Comparison of ENCODE assay signal across 8 cellular contexts in the genomic region with DNA sequence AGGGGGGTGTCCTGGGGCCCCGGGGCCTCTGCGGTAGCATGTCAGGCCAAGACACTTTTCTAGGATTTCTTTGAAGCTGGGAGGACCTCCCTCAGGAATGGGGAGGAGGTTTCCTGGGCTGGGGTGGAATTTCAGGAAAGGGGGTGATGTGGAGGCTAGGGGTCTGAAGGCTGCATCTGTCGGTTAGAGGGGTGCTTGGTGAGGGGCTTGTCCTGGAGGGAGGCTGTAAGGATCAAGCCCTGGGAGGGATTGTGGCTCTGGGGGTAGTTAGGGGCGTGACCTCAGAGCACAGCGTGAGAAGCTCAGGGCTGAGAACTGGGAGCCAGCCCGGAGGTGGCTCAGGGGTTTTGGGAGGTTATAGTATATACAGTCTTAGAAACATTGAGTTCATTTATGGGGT. TPM values are rescaled to one million over a fixed set of nuclear protein-coding genes. Genes with fewer than 3 reads are reported as not detected.
A peak's percentile ranks its signal among the peaks of the same experiment; 100 is the strongest.
DNase-seq lines count a peak whose midpoint lies in the region; ATAC-seq lines count a peak whose summit lies in the region.

No MANE protein-coding gene starts in this region.

- no peak for DNase-seq in T-helper 2 cell treated with Interferon-gamma antibody and Interleukin-4, amounts not matched to agents 5 μg/mL and 100 μg/mL, for 36 hours (ENCODE audit: low spot score)
- DNase-seq in T-helper 2 cell (no peak), DMS79 (lab: John Stamatoyannopoulos, UW) (no peak)
- no peak for DNase-seq in activated naive CD8-positive, alpha-beta T cell treated with anti-CD3 and anti-CD28 coated beads, Interleukin-2, amount 10 ng/mL, durations not matched to agents 7 days and 5 days
- DNase-seq in stimulated activated naive CD4-positive, alpha-beta T cell (lab: John Stamatoyannopoulos, UW) = no peak

- H3K36me3 ChIP-seq in iPS-20b (ENCODE audit: insufficient read depth, low read depth, low read length) = no peaks in the 10 kb centered on the region
- peaks cover 0 to 20% (median 17%) of the 10 kb centered on the region in 5 donors for H3K36me3 ChIP-seq in subcutaneous abdominal adipose tissue (ENCODE audit: control insufficient read depth in 5 of 5, insufficient read depth in 5 of 5, low read length in 5 of 5)

- peaks cover 16% of the 10 kb centered on the region for H3K4me1 ChIP-seq in iPS-20b (ENCODE audit: insufficient read depth, low read length)
- H3K4me1 ChIP-seq in subcutaneous abdominal adipose tissue (ENCODE audit: control insufficient read depth in 5 of 5, insufficient read depth in 5 of 5, low read length in 5 of 5) = peaks cover 17 to 60% (median 49%) of the 10 kb centered on the region in 5 donors

- H3K9me3 ChIP-seq in iPS-20b (ENCODE audit: insufficient read depth, low read depth, low read length) (no peaks in the 10 kb centered on the region), subcutaneous abdominal adipose tissue (ENCODE audit: control insufficient read depth in 5 of 5, low read length in 5 of 5) (no peaks in the 10 kb centered on the region)

- no peaks in the 10 kb centered on the region for H3K36me3 Mint-ChIP-seq in T-helper 2 cell treated with Interferon-gamma antibody and Interleukin-4, amounts not matched to agents 5 μg/mL and 100 μg/mL, for 36 hours (ENCODE audit: low read depth)
- peaks cover 6% of the 10 kb centered on the region for H3K36me3 Mint-ChIP-seq in activated naive CD8-positive, alpha-beta T cell treated with anti-CD3 and anti-CD28 coated beads, Interleukin-2, amount 10 ng/mL, durations not matched to agents 7 days and 5 days

- H3K27ac Mint-ChIP-seq in T-helper 2 cell treated with Interferon-gamma antibody and Interleukin-4, amounts not matched to agents 5 μg/mL and 100 μg/mL, for 36 hours = no peak overlapping the region
- H3K27ac Mint-ChIP-seq in activated naive CD8-positive, alpha-beta T cell treated with anti-CD3 and anti-CD28 coated beads, Interleukin-2, amount 10 ng/mL, durations not matched to agents 7 days and 5 days = peak overlapping the region; percentile 10

- POLR2A ChIA-PET in activated naive CD8-positive, alpha-beta T cell treated with anti-CD3 and anti-CD28 coated beads, Interleukin-2, amount 10 ng/mL, durations not matched to agents 7 days and 5 days (lab: Charles Lee) = no interaction called here

- H3K9ac ChIP-seq in iPS-20b (ENCODE audit: low read depth, low read length) = peak overlapping the region; percentile 48; the same call in 1 of the 2 replicates
- H3K9ac ChIP-seq in subcutaneous abdominal adipose tissue (ENCODE audit: low read length in 5 of 5) = peak overlapping the region; percentile 55 to 75 (median 65)

- H3K27ac ChIP-seq in iPS-20b (ENCODE audit: low read length) = no peak overlapping the region
- H3K27ac ChIP-seq in subcutaneous abdominal adipose tissue (ENCODE audit: low read depth, low read length) = peak overlapping the region; percentile 100

- no peak for ATAC-seq in activated naive CD8-positive, alpha-beta T cell treated with anti-CD3 and anti-CD28 coated beads, Interleukin-2, amount 10 ng/mL, durations not matched to agents 7 days and 5 days (ENCODE audit: low read depth)
- ATAC-seq in HG03520 (IDR thresholded peaks at IDR 0.05; ENCODE audit: unreplicated experiment) = no peak

- H3K4me3 Mint-ChIP-seq in T-helper 2 cell treated with Interferon-gamma antibody and Interleukin-4, amounts not matched to agents 5 μg/mL and 100 μg/mL, for 36 hours = peak overlapping the region; percentile 80
- peak overlapping the region; percentile 68 for H3K4me3 Mint-ChIP-seq in activated naive CD8-positive, alpha-beta T cell treated with anti-CD3 and anti-CD28 coated beads, Interleukin-2, amount 10 ng/mL, durations not matched to agents 7 days and 5 days

- H3K27me3 Mint-ChIP-seq in T-helper 2 cell treated with Interferon-gamma antibody and Interleukin-4, amounts not matched to agents 5 μg/mL and 100 μg/mL, for 36 hours (ENCODE audit: low read depth) = peaks cover 5% of the 10 kb centered on the region
- H3K27me3 Mint-ChIP-seq in activated naive CD8-positive, alpha-beta T cell treated with anti-CD3 and anti-CD28 coated beads, Interleukin-2, amount 10 ng/mL, durations not matched to agents 7 days and 5 days = peaks cover 18% of the 10 kb centered on the region

- H3K4me3 ChIP-seq in iPS-20b (ENCODE audit: low read length) = peak overlapping the region; percentile 61
- peak overlapping the region; percentile 55 to 89 (median 84) for H3K4me3 ChIP-seq in subcutaneous abdominal adipose tissue (ENCODE audit: low read depth in 1 of 5, low read length in 5 of 5)

- H3K27me3 ChIP-seq in iPS-20b (ENCODE audit: insufficient read depth, low read length) (peaks cover 12% of the 10 kb centered on the region), subcutaneous abdominal adipose tissue (ENCODE audit: control insufficient read depth in 5 of 5, insufficient read depth in 4 of 5, low read length in 5 of 5) (peaks cover 0 to 5% (median 0%) of the 10 kb centered on the region in 5 donors)

- peaks cover 34% of the 10 kb centered on the region for H3K4me1 Mint-ChIP-seq in T-helper 2 cell treated with Interferon-gamma antibody and Interleukin-4, amounts not matched to agents 5 μg/mL and 100 μg/mL, for 36 hours (ENCODE audit: low read depth)
- peaks cover 32% of the 10 kb centered on the region for H3K4me1 Mint-ChIP-seq in activated naive CD8-positive, alpha-beta T cell treated with anti-CD3 and anti-CD28 coated beads, Interleukin-2, amount 10 ng/mL, durations not matched to agents 7 days and 5 days

- H3K9me3 Mint-ChIP-seq in T-helper 2 cell treated with Interferon-gamma antibody and Interleukin-4, amounts not matched to agents 5 μg/mL and 100 μg/mL, for 36 hours = no peaks in the 10 kb centered on the region
- no peaks in the 10 kb centered on the region for H3K9me3 Mint-ChIP-seq in activated naive CD8-positive, alpha-beta T cell treated with anti-CD3 and anti-CD28 coated beads, Interleukin-2, amount 10 ng/mL, durations not matched to agents 7 days and 5 days

RNA-seq across cellular contexts. Expression of a gene that starts 1.6 kb away (rescaled TPM):
- total RNA-seq in activated naive CD8-positive, alpha-beta T cell treated with anti-CD3 and anti-CD28 coated beads, Interleukin-2, amount 10 ng/mL, durations not matched to agents 7 days and 5 days = 10 to 100 TPM; 12.3 to 14.9 TPM

RNA-seq across cellular contexts. Expression of a gene that starts 3.6 kb away (rescaled TPM):
- 10 to 100 TPM; 64.7 to 66.9 TPM for total RNA-seq in activated naive CD8-positive, alpha-beta T cell treated with anti-CD3 and anti-CD28 coated beads, Interleukin-2, amount 10 ng/mL, durations not matched to agents 7 days and 5 days

RNA-seq across cellular contexts. Expression of a gene that starts 27.3 kb away (rescaled TPM):
- 100 to 1,000 TPM; 198 to 205 TPM for total RNA-seq in activated naive CD8-positive, alpha-beta T cell treated with anti-CD3 and anti-CD28 coated beads, Interleukin-2, amount 10 ng/mL, durations not matched to agents 7 days and 5 days

RNA-seq across cellular contexts. Expression of a gene that starts 27.4 kb away (rescaled TPM):
- 10 to 100 TPM; 63.4 to 71.3 TPM for total RNA-seq in activated naive CD8-positive, alpha-beta T cell treated with anti-CD3 and anti-CD28 coated beads, Interleukin-2, amount 10 ng/mL, durations not matched to agents 7 days and 5 days

RNA-seq across cellular contexts. Expression of a gene that starts 38.7 kb away (rescaled TPM):
- 100 to 1,000 TPM; 118 to 123 TPM for total RNA-seq in activated naive CD8-positive, alpha-beta T cell treated with anti-CD3 and anti-CD28 coated beads, Interleukin-2, amount 10 ng/mL, durations not matched to agents 7 days and 5 days
